Comparison of ENCODE assay signal across 23 cellular contexts in genomic region chr9:72728031-72728770, GRCh38.
DNase-seq lines count a peak whose midpoint lies in the region; ATAC-seq, FAIRE-seq and TF ChIP-seq lines count a peak whose summit lies in the region.
"Had no signal": no experiment of that assay in that cellular context is flagged by ENCODE, and none has a peak within 500 bp of the region (broad histone marks: within the 10 kb centered on the region; RNA-seq: fewer than 3 reads in every experiment).

No MANE protein-coding gene starts in this region.

- H4K91ac ChIP-seq in H1 (replicated peaks; ENCODE audit: insufficient read length, low read length), result no peak overlapping the region

- H3K56ac ChIP-seq in H1 (replicated peaks; ENCODE audit: insufficient read length, low read depth, low read length), result no peak overlapping the region

- H3K79me1 ChIP-seq in H1 (ENCODE audit: low read depth, low read length), result no peaks in the 10 kb centered on the region

- peak; percentile 6 to 16; a peak in 1 of 5 replicates for TF ChIP-seq RAD21 in A549 (conservative IDR thresholded peaks at IDR 0.05 in 1 of 2, IDR thresholded peaks at IDR 0.05 in 1 of 2)
- no peak for TF ChIP-seq RAD21 in H1 (IDR thresholded peaks at IDR 0.05 in 1 of 2, conservative IDR thresholded peaks at IDR 0.05 in 1 of 2; ENCODE audit: low read depth in 2 of 2, low read length in 2 of 2)

- BruUV-seq in mammary epithelial cell (replicated peaks; lab: Mats Ljungman, UMichigan), result no TSS peak

- intact Hi-C loops in mammary epithelial cell (cut with micrococcal nuclease), result no loop called here

- H3K9me3 ChIP-seq in A549, result no peaks in the 10 kb centered on the region
- H3K9me3 ChIP-seq in HUES6 (ENCODE audit: control insufficient read depth, insufficient read depth, low read depth, low read length), result peaks cover 22% of the 10 kb centered on the region
- H3K9me3 ChIP-seq in H1 (ENCODE audit: insufficient read depth in 2 of 2, low read depth in 1 of 2, low read length in 1 of 2), result peaks cover 11 to 19% of the 10 kb centered on the region in 2 experiments
- H3K9me3 ChIP-seq in iPS-20b (ENCODE audit: insufficient read depth, low read depth, low read length), result peaks cover 9% of the 10 kb centered on the region
- H3K9me3 ChIP-seq in mammary epithelial cell (replicated peaks; ENCODE audit: insufficient read depth, low read length), result no peaks in the 10 kb centered on the region
- H3K9me3 ChIP-seq: Caco-2 had no signal

- ATAC-seq in A549, result no peak
- ATAC-seq: Panc1, Right ventricle myocardium inferior had no signal

- no peaks in the 10 kb centered on the region for H4K20me1 ChIP-seq in H1 (replicated peaks in 1 of 2; ENCODE audit: control insufficient read depth in 1 of 2, insufficient read depth in 2 of 2, low read length in 2 of 2)
- H4K20me1 ChIP-seq in mammary epithelial cell (ENCODE audit: insufficient read depth, low read length), result no peaks in the 10 kb centered on the region

- peak overlapping the region; percentile 62 for H2BK20ac ChIP-seq in H1 (ENCODE audit: low read length)

- H3K23me2 ChIP-seq in H1 (ENCODE audit: low read depth, low read length), result no peaks in the 10 kb centered on the region

- no peak for TF ChIP-seq POLR2A in A549 (IDR thresholded peaks at IDR 0.05; ENCODE audit: low read length)
- TF ChIP-seq POLR2A in H1 (IDR thresholded peaks at IDR 0.05; ENCODE audit: control extremely low read depth in 1 of 2, low read depth in 2 of 2, low read length in 2 of 2), result no peak

- no peak overlapping the region; the same call in 1 of the 2 replicates for H2BK12ac ChIP-seq in H1 (ENCODE audit: low read depth, low read length)

- H3K36me3 ChIP-seq in HUES6 (ENCODE audit: control insufficient read depth, insufficient read depth, low read length) (no peaks in the 10 kb centered on the region), H1 (ENCODE audit: control insufficient read depth in 2 of 4, insufficient read depth in 4 of 4, low read length in 3 of 4) (peaks cover 0 to 20% (median 6%) of the 10 kb centered on the region in 4 experiments; a peak in 3 of 8 replicates), iPS-20b (ENCODE audit: insufficient read depth, low read depth, low read length) (peaks cover 3% of the 10 kb centered on the region; the same call in 1 of the 2 replicates), mammary epithelial cell (ENCODE audit: insufficient read depth, low read length) (no peaks in the 10 kb centered on the region)

- H2BK5ac ChIP-seq in H1 (ENCODE audit: low read depth, low read length), result peak overlapping the region; percentile 93; the same call in 1 of the 2 replicates

- TF ChIP-seq CTCF in A549 (IDR thresholded peaks at IDR 0.05) (no peak), H1 (IDR thresholded peaks at IDR 0.05; ENCODE audit: control extremely low read depth in 1 of 3, insufficient read depth in 1 of 3, low read depth in 1 of 3, low read length in 3 of 3) (no peak), GM20000 (IDR thresholded peaks at IDR 0.05; ENCODE audit: extremely low read depth, missing control alignments) (no peak), mammary epithelial cell (conservative IDR thresholded peaks at IDR 0.05 in 1 of 2, IDR thresholded peaks at IDR 0.05 in 1 of 2; ENCODE audit: extremely low read depth in 1 of 2, insufficient read depth in 1 of 2, low read depth in 1 of 2, low read length in 2 of 2) (no peak)

- in situ Hi-C loops in mammary epithelial cell (cut with MboI; ENCODE audit: low sequenced_read_pairs in 2 of 2), result loop anchor here in 1 of 2 donors (25.0 kb wide), 1 partner anchor 441 kb away; no protein-coding TSS in a partner anchor

- H2BK15ac ChIP-seq in H1 (ENCODE audit: low read length), result no peak overlapping the region

- CTCF ChIA-PET in A549 (lab: Yijun Ruan, JAX), result interaction anchor here (1.0 to 2.1 kb wide), 4 partner anchors 15 to 689 kb away, joined by 3 to 7 read pairs (median 4); no protein-coding TSS in a partner anchor
- CTCF ChIA-PET in H1 (lab: Charles Lee; ENCODE audit: partially characterized antibody), result interaction anchor here (0.5 to 1.4 kb wide), 6 partner anchors 10 to 448 kb away, joined by 3 to 6 read pairs (median 4); no protein-coding TSS in a partner anchor
- CTCF ChIA-PET in mammary epithelial cell (lab: Charles Lee; ENCODE audit: low non-redundant PET), result no interaction called here

- no peak overlapping the region for H3K9ac ChIP-seq in HUES6 (ENCODE audit: low read length)
- no peak overlapping the region for H3K9ac ChIP-seq in H1 (replicated peaks in 1 of 4; ENCODE audit: extremely low read depth in 1 of 4, low read depth in 3 of 4, low read length in 3 of 4)
- peak overlapping the region; percentile 64 for H3K9ac ChIP-seq in iPS-20b (ENCODE audit: low read depth, low read length)
- no peak overlapping the region for H3K9ac ChIP-seq in mammary epithelial cell (ENCODE audit: insufficient read depth, low read length)

- no peak overlapping the region for H4K8ac ChIP-seq in H1 (ENCODE audit: extremely low read depth, insufficient read depth, low read length)

- no peak overlapping the region for H3K23ac ChIP-seq in H1 (ENCODE audit: insufficient read length)

- no peak for TF ChIP-seq EP300 in A549 (IDR thresholded peaks at IDR 0.05)
- TF ChIP-seq EP300 in H1 (IDR thresholded peaks at IDR 0.05; ENCODE audit: borderline replicate concordance in 1 of 2, low read depth in 2 of 2, low read length in 2 of 2), result no peak

- H3K4ac ChIP-seq in H1 (replicated peaks; ENCODE audit: insufficient read length, low read depth, low read length), result peak overlapping the region; percentile 32

- H2AK5ac ChIP-seq in H1 (ENCODE audit: low read depth, low read length), result no peak overlapping the region

- H3K4me2 ChIP-seq in A549, result no peak overlapping the region
- peak overlapping the region in 1 of 2 experiments; percentile 35; a peak in 1 of 4 replicates for H3K4me2 ChIP-seq in H1 (ENCODE audit: insufficient read depth in 1 of 2, low read depth in 2 of 2, low read length in 2 of 2)
- no peak overlapping the region for H3K4me2 ChIP-seq in mammary epithelial cell (ENCODE audit: insufficient read depth, low read depth, low read length)

- FAIRE-seq in A549 (lab: Jason Lieb, UNC), result peak; percentile 59
- no peak for FAIRE-seq in H1 (lab: Jason Lieb, UNC)
- FAIRE-seq: HTR-8/SVneo had no signal

- H3K14ac ChIP-seq in H1 (ENCODE audit: insufficient read length), result no peak overlapping the region

- dilution Hi-C loops in mammary epithelial cell (cut with HindIII; ENCODE audit: low sequenced_read_pairs), result loop anchor here (10.0 kb wide), 1 partner anchor 123 kb away; no protein-coding TSS in a partner anchor

- no peak overlapping the region for H3K27ac ChIP-seq in A549
- peak overlapping the region; percentile 90 for H3K27ac ChIP-seq in HUES6 (ENCODE audit: low read depth, low read length)
- H3K27ac ChIP-seq in H1 (ENCODE audit: low read depth, low read length), result no peak overlapping the region; the same call in 1 of the 2 replicates
- peak overlapping the region; percentile 77 for H3K27ac ChIP-seq in iPS-20b (ENCODE audit: low read length)
- no peak overlapping the region for H3K27ac ChIP-seq in mammary epithelial cell (ENCODE audit: insufficient read depth, low read depth, low read length)
- H3K27ac ChIP-seq: HL-60 had no signal

- no peak overlapping the region for H3K4me3 ChIP-seq in A549
- H3K4me3 ChIP-seq in HUES6 (ENCODE audit: low read depth, low read length), result no peak overlapping the region
- peak overlapping the region in 1 of 4 experiments; percentile 9; a peak in 1 of 8 replicates for H3K4me3 ChIP-seq in H1 (ENCODE audit: extremely low read depth in 1 of 4, insufficient read depth in 2 of 4, low read depth in 3 of 4, low read length in 4 of 4)
- peak overlapping the region; percentile 10; the same call in 1 of the 2 replicates for H3K4me3 ChIP-seq in iPS-20b (ENCODE audit: low read length)
- no peak overlapping the region for H3K4me3 ChIP-seq in mammary epithelial cell (replicated peaks in 1 of 3; ENCODE audit: insufficient read depth in 1 of 3, low read depth in 2 of 3, low read length in 3 of 3)

- H3K18ac ChIP-seq in H1 (ENCODE audit: extremely low read depth, low read length), result peak overlapping the region; percentile 26; the same call in 1 of the 2 replicates

- DNase-seq in A549 (ENCODE audit: low read depth in 1 of 2, low spot score in 1 of 2), result no peak
- DNase-seq in H1 (ENCODE audit: low read depth in 1 of 2, low spot score in 2 of 2), result no peak
- no peak for DNase-seq in GM20000 (ENCODE audit: low spot score)
- no peak for DNase-seq in mammary epithelial cell
- no peak for DNase-seq in germinal center (ENCODE audit: low spot score)
- no peak for DNase-seq in HK-2 (ENCODE audit: unreplicated experiment)
- DNase-seq: 8988T; Caco-2; CD4-positive, alpha-beta T cell; GF-D8; GOT3; HFFc6; KBM-7; NCI-H1105 treated with DMSO at 0.1 percent for 48 hours; NCI-H1694; NCI-H2081 treated with DMSO at 0.1 percent for 48 hours; NCI-H446 treated with DMSO at 0.1 percent for 48 hours had no signal

- H3K4me1 ChIP-seq in A549 (no peaks in the 10 kb centered on the region), HUES6 (ENCODE audit: control insufficient read depth, insufficient read depth, low read length) (peaks cover 33% of the 10 kb centered on the region), H1 (replicated peaks in 1 of 4; ENCODE audit: control insufficient read depth in 3 of 4, insufficient read depth in 4 of 4, low read length in 3 of 4) (peaks cover 0 to 17% (median 8%) of the 10 kb centered on the region in 4 experiments; a peak in 4 of 7 replicates), iPS-20b (ENCODE audit: insufficient read depth, low read length) (peaks cover 37% of the 10 kb centered on the region), mammary epithelial cell (ENCODE audit: insufficient read depth, low read length) (no peaks in the 10 kb centered on the region)
- H3K4me1 ChIP-seq: Caco-2 had no signal

- H4K5ac ChIP-seq in H1 (ENCODE audit: insufficient read length, low read depth, low read length), result peak overlapping the region; percentile 86

- H3K79me2 ChIP-seq in H1 (ENCODE audit: control insufficient read depth in 1 of 2, insufficient read depth in 2 of 2, low read length in 2 of 2) (no peaks in the 10 kb centered on the region), mammary epithelial cell (ENCODE audit: insufficient read depth, low read length) (no peaks in the 10 kb centered on the region)

- no peaks in the 10 kb centered on the region for H3K27me3 ChIP-seq in HUES6 (ENCODE audit: control insufficient read depth, insufficient read depth, low read length)
- no peaks in the 10 kb centered on the region for H3K27me3 ChIP-seq in H1 (replicated peaks in 1 of 4; ENCODE audit: control insufficient read depth in 3 of 4, extremely low read depth in 1 of 4, insufficient read depth in 3 of 4, low read length in 3 of 4)
- no peaks in the 10 kb centered on the region for H3K27me3 ChIP-seq in iPS-20b (ENCODE audit: insufficient read depth, low read length)
- H3K27me3 ChIP-seq in mammary epithelial cell (ENCODE audit: insufficient read depth, low read length), result no peaks in the 10 kb centered on the region

- H2BK120ac ChIP-seq in H1 (replicated peaks; ENCODE audit: low read depth, low read length), result peak overlapping the region; percentile 96

- no peak overlapping the region for H2AFZ ChIP-seq in H1 (ENCODE audit: low read length)
- no peak overlapping the region for H2AFZ ChIP-seq in mammary epithelial cell (ENCODE audit: low read depth, low read length)

- POLR2A ChIA-PET in A549 (lab: Yijun Ruan, JAX), result interaction anchor here (0.9 kb wide), 1 partner anchor 363 kb away, joined by 3 read pairs; the partner anchor contains the start of gene ZFAND5
- POLR2A ChIA-PET in H1 (lab: Charles Lee; ENCODE audit: partially characterized antibody), result interaction anchor here (0.6 to 1.7 kb wide), 3 partner anchors 11 to 381 kb away, joined by 3 to 5 read pairs (median 3); no protein-coding TSS in a partner anchor

Comparison
In these comparisons a context has a peak if more than half of its experiments do, and no peak if none do; other contexts are left out.
1. H3K27ac ChIP-seq: peak in HUES6 (single experiment) and iPS-20b (single experiment); none in A549 (0 of 2), H1 (single experiment) and mammary epithelial cell (single experiment).
2. Of the 18 proteins assayed by ChIP-seq in both H1 and A549: peak only in H1: none; only in A549: RAD21; in both: MAFK; in neither: 16.